ENCODE assay signal across 8 cellular contexts in genomic region chr19:19259741-19260140, GRCh38. TPM values are rescaled to one million over a fixed set of nuclear protein-coding genes. Genes with fewer than 3 reads are reported as not detected.
DNase-seq lines count a peak whose midpoint lies in the region; ATAC-seq, FAIRE-seq and TF ChIP-seq lines count a peak whose summit lies in the region.

No MANE protein-coding gene starts in this region.

- no peak for TF ChIP-seq POLR2A in GM12892 (IDR thresholded peaks at IDR 0.05; ENCODE audit: low read depth, low read length)

- DNase-seq in CMK (ENCODE audit: low read depth), result peak; percentile 14
- DNase-seq in RWPE1 (ENCODE audit: low spot score), result peak; percentile 76
- peak; percentile 67 for DNase-seq in hepatic stellate cell (ENCODE audit: low spot score)
- DNase-seq in T-cell, result no peak
- DNase-seq in GDM1 (lab: John Stamatoyannopoulos, UW), result no peak
- DNase-seq in GM12892 (ENCODE audit: insufficient read length), result no peak

- POLR2A ChIA-PET in RWPE1 (lab: Yijun Ruan, JAX; ENCODE audit: low non-redundant PET) (no interaction called here), T-cell (lab: Charles Lee) (no interaction called here)

- no peak overlapping the region for H3K27ac Mint-ChIP-seq in T-cell

- no peaks in the 10 kb centered on the region for H3K36me3 Mint-ChIP-seq in T-cell

- no peak for TF ChIP-seq CTCF in RWPE1 (conservative IDR thresholded peaks at IDR 0.05; ENCODE audit: low read depth)

- no peaks in the 10 kb centered on the region for H3K9me3 Mint-ChIP-seq in T-cell

- CTCF ChIA-PET in RWPE1 (lab: Yijun Ruan, JAX), result no interaction called here
- CTCF ChIA-PET in T-cell (lab: Charles Lee), result no interaction called here

- no peak overlapping the region for H3K27ac ChIP-seq in RWPE1

- H3K4me1 Mint-ChIP-seq in T-cell, result peaks cover 8 to 16% (median 13%) of the 10 kb centered on the region in 3 donors

- H3K27me3 Mint-ChIP-seq in T-cell, result peaks cover 54 to 64% of the 10 kb centered on the region in 2 donors

- no peak overlapping the region for H3K4me3 Mint-ChIP-seq in T-cell

- no peak for FAIRE-seq in GM12892 (lab: Jason Lieb, UNC)

- ATAC-seq in HG02798 (IDR thresholded peaks at IDR 0.05; ENCODE audit: poor library complexity, unreplicated experiment) (peak; percentile 35), T-cell (replicated peaks in 1 of 4) (no peak), HG02870 (IDR thresholded peaks at IDR 0.05; ENCODE audit: unreplicated experiment) (no peak)

RNA-seq across cellular contexts. Expression of gene TM6SF2, which starts 13.4 kb away (rescaled TPM):
- total RNA-seq in T-cell, result not detected
- not detected for polyA plus RNA-seq in GM12892 (2012; ENCODE audit: missing spikeins)

RNA-seq across cellular contexts. Expression of gene NCAN, which starts 48.0 kb away (rescaled TPM):
- under 1 TPM in 2 of 5 donors, not detected in 3; 0.03 to 0.10 TPM for total RNA-seq in T-cell
- 0.28 TPM for polyA plus RNA-seq in GM12892 (2012; ENCODE audit: missing spikeins)

RNA-seq across cellular contexts. Expression of gene NR2C2AP, which starts 56.5 kb away (rescaled TPM):
- total RNA-seq in T-cell, result 10 to 100 TPM; 17.8 to 32.2 (median 28.6) TPM
- polyA plus RNA-seq in GM12892 (2012; ENCODE audit: missing spikeins), result 22.8 TPM

Comparison
In these comparisons a context has a peak if more than half of its experiments do, and no peak if none do; other contexts are left out.
1. DNase-seq: peak in CMK (single experiment), RWPE1 (single experiment) and hepatic stellate cell (single experiment); none in T-cell (0 of 34), GDM1 (single experiment) and GM12892 (single experiment).